ENCODE assay signal across 1 cellular context in the genomic region with DNA sequence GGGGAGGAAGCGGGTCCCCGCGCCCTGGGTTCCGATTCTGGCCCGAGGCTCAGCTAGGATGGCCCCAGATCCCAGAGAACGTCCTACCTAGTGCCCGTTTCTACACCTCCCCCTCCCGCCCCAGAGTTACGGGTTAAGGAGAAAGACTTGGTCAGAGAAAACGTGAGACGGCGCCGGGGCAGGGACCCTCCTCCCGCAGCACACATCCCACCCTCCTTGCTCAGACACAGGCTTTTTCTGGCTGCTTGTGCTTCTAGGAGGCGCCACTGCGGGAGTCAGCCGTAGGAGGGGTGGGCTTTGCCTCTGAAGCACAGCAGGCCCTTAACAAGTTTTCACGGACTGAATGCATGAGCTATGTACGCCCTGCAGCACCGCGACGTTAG.
TF ChIP-seq lines count a peak whose summit lies in the region.

No MANE protein-coding gene starts in this region.

TF ChIP-seq in A549, 52 proteins besides CTCF, POLR2A, EP300 and RAD21 (continued from another document):
- TF ChIP-seq RCOR1 (IDR thresholded peaks at IDR 0.05; ENCODE audit: low read depth, low read length) (no peak), JUNB (IDR thresholded peaks at IDR 0.05) (no peak), RFX5 (IDR thresholded peaks at IDR 0.05) (no peak), FOXS1 (CRISPR knock-in tag; IDR thresholded peaks at IDR 0.05) (no peak), MYC (IDR thresholded peaks at IDR 0.05; ENCODE audit: borderline replicate concordance, low read length) (no peak), HOXB5 (CRISPR knock-in tag; IDR thresholded peaks at IDR 0.05) (no peak), HOXB13 (CRISPR knock-in tag; IDR thresholded peaks at IDR 0.05; ENCODE audit: low read depth) (no peak), HOXA7 (CRISPR knock-in tag; IDR thresholded peaks at IDR 0.05) (no peak)
